1 cellular context compared by ENCODE assay signal in genomic region chr10:11647676-11648075, GRCh38.
TF ChIP-seq lines count a peak whose summit lies in the region.

No MANE protein-coding gene starts in this region.

TF ChIP-seq in K562, 482 proteins besides CTCF, POLR2A, EP300 and RAD21:
- TF ChIP-seq ZBTB34 (CRISPR knock-in tag; IDR thresholded peaks at IDR 0.05) (no peak), TEAD2 (tag; IDR thresholded peaks at IDR 0.05) (no peak), NFIC (IDR thresholded peaks at IDR 0.05) (peak; percentile 50)
